Comparison of ENCODE assay signal across 8 cellular contexts in the genomic region with DNA sequence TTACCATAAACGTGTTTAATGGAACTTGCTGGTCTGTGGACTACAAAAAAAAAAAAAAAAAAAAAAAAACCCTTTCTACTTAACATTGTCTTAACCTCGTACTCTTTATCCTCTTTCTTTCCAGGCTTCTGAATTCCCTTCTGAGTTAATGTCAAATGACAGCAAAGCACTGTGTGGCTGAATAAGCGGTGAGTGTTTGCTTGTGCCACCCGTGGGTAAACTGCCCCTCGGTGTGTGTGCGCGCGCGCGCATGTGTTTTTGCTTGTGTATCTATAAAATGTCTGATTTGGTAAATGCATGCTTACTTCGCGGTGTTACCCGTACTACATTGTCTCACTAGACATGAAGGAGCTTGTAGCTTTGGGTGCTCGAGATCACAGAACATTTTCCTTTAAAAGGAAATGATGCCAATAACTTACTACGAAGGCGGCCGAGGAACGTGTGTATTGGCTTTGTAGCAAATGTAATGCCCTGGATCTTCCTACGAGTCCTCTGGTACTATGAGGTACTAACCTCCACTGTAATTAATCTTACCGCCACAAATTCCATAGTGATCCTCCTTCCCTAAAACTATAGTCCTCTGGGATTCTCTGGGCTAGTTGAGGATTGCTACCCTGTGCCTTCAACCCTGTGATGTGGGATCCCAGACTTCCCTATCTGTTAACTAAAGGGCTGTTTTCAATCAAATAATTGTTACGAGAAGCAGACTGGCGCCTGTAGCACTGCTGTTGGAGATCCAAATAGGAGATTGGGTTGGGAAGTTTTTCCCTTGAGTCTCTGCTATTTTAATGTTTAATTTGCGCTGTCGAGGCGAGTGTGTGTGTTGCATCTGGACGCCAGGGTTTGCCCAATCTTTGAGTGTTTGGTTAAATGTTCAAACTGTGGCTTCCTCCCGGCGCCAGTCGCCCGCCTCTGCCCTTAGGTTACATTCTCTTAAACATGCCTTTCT. TPM values are rescaled to one million over a fixed set of nuclear protein-coding genes. Genes with fewer than 3 reads are reported as not detected.
DNase-seq lines count a peak whose midpoint lies in the region; ATAC-seq, FAIRE-seq and TF ChIP-seq lines count a peak whose summit lies in the region.

No MANE protein-coding gene starts in this region.

- H3K4me2 ChIP-seq in GM12878 (ENCODE audit: control insufficient read depth, insufficient read depth): peak overlapping the region; percentile 82

- peaks cover 32% of the 10 kb centered on the region for H3K4me1 ChIP-seq in CD4-positive, alpha-beta memory T cell (ENCODE audit: insufficient read depth, low read length)
- H3K4me1 ChIP-seq in GM12878 (ENCODE audit: control insufficient read depth, insufficient read depth, low read length) (peaks cover 20% of the 10 kb centered on the region), small intestine (ENCODE audit: control insufficient read depth in 2 of 2, insufficient read depth in 1 of 2, low read depth in 1 of 2, low read length in 1 of 2) (peaks cover 2% of the 10 kb centered on the region in 2 donors)

- TF ChIP-seq RAD21 in GM12878 (IDR thresholded peaks at IDR 0.05; ENCODE audit: insufficient read depth, low read depth, low read length): no peak

- H3K79me2 ChIP-seq in GM12878 (ENCODE audit: control insufficient read depth, insufficient read depth, low read length): peaks cover 25% of the 10 kb centered on the region

- no peak for TF ChIP-seq POLR2A in GM12878 (IDR thresholded peaks at IDR 0.05; ENCODE audit: low read depth, low read length)

- ATAC-seq in GM12878 (no peak), GM18517 (IDR thresholded peaks at IDR 0.05; ENCODE audit: unreplicated experiment) (no peak), HG02884 (IDR thresholded peaks at IDR 0.05; ENCODE audit: unreplicated experiment) (no peak)

- SMC1A ChIA-PET in GM12878 (lab: Charles Lee; ENCODE audit: uncharacterized antibody, unreplicated experiment): interaction anchor here (0.5 to 4.8 kb wide), 21 partner anchors 49 to 1252 kb away, joined by 3 to 57 read pairs (median 9); no protein-coding TSS in a partner anchor

- peaks cover 0 to 28% of the 10 kb centered on the region in 2 donors for H3K36me3 Mint-ChIP-seq in CD4-positive, alpha-beta memory T cell
- peaks cover 24 to 32% (median 25%) of the 10 kb centered on the region in 3 donors for H3K36me3 Mint-ChIP-seq in immature natural killer cell

- H3K9me3 Mint-ChIP-seq in CD4-positive, alpha-beta memory T cell: peaks cover 0 to 5% (median 0%) of the 10 kb centered on the region in 8 donors
- H3K9me3 Mint-ChIP-seq in immature natural killer cell: peaks cover 0 to 6% (median 0%) of the 10 kb centered on the region in 6 donors

- no peaks in the 10 kb centered on the region for H4K20me1 ChIP-seq in GM12878 (ENCODE audit: control insufficient read depth, insufficient read depth)

- TF ChIP-seq EP300 in GM12878 (IDR thresholded peaks at IDR 0.05; ENCODE audit: borderline replicate concordance in 1 of 2, control insufficient read depth in 1 of 2, low read depth in 2 of 2, low read length in 2 of 2): no peak

- DNase-seq in CD4-positive, alpha-beta memory T cell: peak; percentile 51 to 71 (median 58)
- DNase-seq in Kasumi-1 (lab: John Stamatoyannopoulos, UW) (peak; percentile 43 to 59), SKM-1 (lab: John Stamatoyannopoulos, UW; ENCODE audit: unreplicated experiment) (peak; percentile 27), GM12878 (ENCODE audit: low read depth, low spot score) (no peak), immature natural killer cell (peak; percentile 38 to 47 (median 41)), small intestine (peak; percentile 60)

- peak overlapping the region; percentile 74 for H3K27ac ChIP-seq in CD4-positive, alpha-beta memory T cell (ENCODE audit: low read depth, low read length)
- H3K27ac ChIP-seq in GM12878 (ENCODE audit: control insufficient read depth, insufficient read depth) (peak overlapping the region; percentile 35), small intestine (ENCODE audit: low read depth in 1 of 2, low read length in 1 of 2) (peak overlapping the region; percentile 85 to 94)

- TSS peak; percentile 84 for BruUV-seq in GM12878 (replicated peaks; lab: Mats Ljungman, UMichigan)

- CTCF ChIA-PET in CD4-positive, alpha-beta memory T cell (lab: Charles Lee; ENCODE audit: partially characterized antibody): interaction anchor here (0.7 to 5.2 kb wide), 9 partner anchors 194 to 1625 kb away, joined by 3 to 40 read pairs (median 6); no protein-coding TSS in a partner anchor
- CTCF ChIA-PET in GM12878 (lab: Yijun Ruan, JAX): interaction anchor here (0.6 to 4.4 kb wide), 14 partner anchors 76 to 1476 kb away, joined by 3 to 28 read pairs (median 6); no protein-coding TSS in a partner anchor

- peak overlapping the region; percentile 66 for H3K9ac ChIP-seq in GM12878 (ENCODE audit: control insufficient read depth, insufficient read depth, low read length)

- peak overlapping the region; percentile 90 to 97 (median 96) for H3K27ac Mint-ChIP-seq in CD4-positive, alpha-beta memory T cell
- peak overlapping the region; percentile 85 to 98 (median 96) for H3K27ac Mint-ChIP-seq in immature natural killer cell

- RAD21 ChIA-PET in GM12878 (lab: Charles Lee; ENCODE audit: unreplicated experiment): interaction anchor here (0.7 to 5.2 kb wide), 30 partner anchors 50 to 1479 kb away, joined by 3 to 103 read pairs (median 20); no protein-coding TSS in a partner anchor

- H2AFZ ChIP-seq in GM12878 (ENCODE audit: control insufficient read depth, low read depth, low read length): no peak overlapping the region

- peaks cover 23 to 52% (median 30%) of the 10 kb centered on the region in 4 donors for H3K4me1 Mint-ChIP-seq in CD4-positive, alpha-beta memory T cell
- peaks cover 33 to 45% of the 10 kb centered on the region in 2 donors for H3K4me1 Mint-ChIP-seq in immature natural killer cell

- whole genome bisulfite sequencing in GM12878 (ENCODE audit: insufficient coverage, insufficient replicate concordance, low lambda C conversion rate, missing lambda C conversion rate): 4% methylated on average over 30 of the region's 30 CpGs
- WGBS in small intestine, 3 donors: 0 to 1% (median 1%) methylated on average over 30 of the region's 30 CpGs

- peaks cover under 1 to 9% of the 10 kb centered on the region in 2 donors for H3K27me3 Mint-ChIP-seq in CD4-positive, alpha-beta memory T cell
- H3K27me3 Mint-ChIP-seq in immature natural killer cell (ENCODE audit: low read depth in 3 of 3): peaks cover 31 to 47% (median 37%) of the 10 kb centered on the region in 3 donors

- H3K27me3 ChIP-seq in CD4-positive, alpha-beta memory T cell (ENCODE audit: insufficient read depth, low read length): no peaks in the 10 kb centered on the region
- H3K27me3 ChIP-seq in GM12878 (replicated peaks in 1 of 2; ENCODE audit: control insufficient read depth in 2 of 2, insufficient read depth in 2 of 2, low read length in 1 of 2): 0 out of 4 replicates have a peak, but pooled peaks cover 0 to 2% of the 10 kb centered on the region in 2 experiments
- no peaks in the 10 kb centered on the region for H3K27me3 ChIP-seq in small intestine (ENCODE audit: control insufficient read depth in 2 of 2, insufficient read depth in 2 of 2, low read length in 2 of 2)

- POLR2A ChIA-PET in CD4-positive, alpha-beta memory T cell (lab: Charles Lee; ENCODE audit: partially characterized antibody): interaction anchor here (0.6 to 5.2 kb wide), 41 partner anchors 10 to 1818 kb away, joined by 3 to 101 read pairs (median 6); partner anchors contain the start of genes CMPK2 and KIDINS220
- POLR2A ChIA-PET in GM12878 (lab: Charles Lee): interaction anchor here (0.7 to 6.7 kb wide), 24 partner anchors 51 to 1371 kb away, joined by 3 to 98 read pairs (median 8); no protein-coding TSS in a partner anchor

- H3K9me3 ChIP-seq in CD4-positive, alpha-beta memory T cell (ENCODE audit: control insufficient read depth in 1 of 2, low read length in 2 of 2): no peaks in the 10 kb centered on the region
- no peaks in the 10 kb centered on the region; the same call in 2 of the 3 replicates for H3K9me3 ChIP-seq in GM12878 (replicated peaks; ENCODE audit: control insufficient read depth, insufficient read depth, low read length)
- no peaks in the 10 kb centered on the region for H3K9me3 ChIP-seq in small intestine (ENCODE audit: control insufficient read depth, low read depth)

- FAIRE-seq in GM12878 (lab: Jason Lieb, UNC) (no peak), small intestine (lab: Jason Lieb, UNC) (no peak)

- in situ Hi-C loops in GM12878 (cut with MboI): loop anchor here (5.0 to 10.0 kb wide), 4 partner anchors 258 to 1588 kb away; no protein-coding TSS in a partner anchor

- no peak for TF ChIP-seq CTCF in GM12878 (IDR thresholded peaks at IDR 0.05 in 2 of 3, conservative IDR thresholded peaks at IDR 0.05 in 1 of 3; ENCODE audit: control insufficient read depth in 2 of 3, extremely low read depth in 1 of 3, insufficient read depth in 1 of 3, low read depth in 3 of 3, low read length in 3 of 3)

- peak overlapping the region; percentile 77 to 85 for H3K4me3 ChIP-seq in CD4-positive, alpha-beta memory T cell (ENCODE audit: low read length in 2 of 2)
- H3K4me3 ChIP-seq in GM12878 (peak overlapping the region; percentile 80), small intestine (ENCODE audit: low read depth in 1 of 2, low read length in 2 of 2) (peak overlapping the region; percentile 59 to 69)

- no peaks in the 10 kb centered on the region for H3K36me3 ChIP-seq in CD4-positive, alpha-beta memory T cell (ENCODE audit: insufficient read depth, low read length)
- H3K36me3 ChIP-seq in GM12878 (ENCODE audit: control insufficient read depth in 2 of 2, insufficient read depth in 2 of 2, low read length in 1 of 2) (no peaks in the 10 kb centered on the region), small intestine (ENCODE audit: control insufficient read depth in 2 of 2, insufficient read depth in 2 of 2, low read length in 2 of 2) (no peaks in the 10 kb centered on the region)

- H3K4me3 Mint-ChIP-seq in CD4-positive, alpha-beta memory T cell: peak overlapping the region; percentile 94 to 100 (median 99)
- peak overlapping the region; percentile 94 to 100 (median 98) for H3K4me3 Mint-ChIP-seq in immature natural killer cell

- intact Hi-C loops in CD4-positive, alpha-beta memory T cell (cut with micrococcal nuclease): loop anchor here (2.0 to 10.0 kb wide), 8 partner anchors 108 to 1010 kb away; partner anchors contain the start of genes KIDINS220 and MBOAT2
- intact Hi-C loops in GM12878 (cut with micrococcal nuclease; ENCODE audit: unreplicated experiment): loop anchor here (2.0 to 10.0 kb wide), 7 partner anchors 380 to 1586 kb away; no protein-coding TSS in a partner anchor

RNA-seq across cellular contexts. Expression of gene ID2, which starts 1.1 kb away (rescaled TPM):
- total RNA-seq in CD4-positive, alpha-beta memory T cell: 10 to 100 TPM; 50.8 to 56.4 TPM
- 100 to 1,000 TPM; 138 to 191 TPM for polyA plus RNA-seq in CD4-positive, alpha-beta memory T cell
- total RNA-seq in GM12878 (2013; cell fraction: nucleolus; rRNA removed): 271 and 378 TPM in 2 replicates
- total RNA-seq in GM12878 (2014; rRNA removed) (62.6 and 69.8 TPM in 2 replicates), GM12878 (2014; rRNA removed; fragmentation: Illumina TruSeq; extraction: Trizol) (37.8 and 40.4 TPM in 2 replicates), GM12878 (2021) (36.6 and 39.0 TPM in 2 replicates)
- polyA plus RNA-seq in GM12878 (2011; ENCODE audit: low read depth): 6.1 TPM
- polyA plus RNA-seq in GM12878 (2011; rRNA removed) (388 and 613 TPM in 2 replicates), GM12878 (2014; fragmentation: Illumina TruSeq; extraction: Trizol) (32.4 and 44.6 TPM in 2 replicates), GM12878 (2014; fragmentation: Nextera tagmentation; extraction: Ambion mirVana) (10 to 100 TPM; 77.3 to 82.5 TPM), GM12878 (2014; rRNA removed) (116 and 162 TPM in 2 replicates), GM12878 (2016; fragmentation: Nextera tagmentation; extraction: Ambion mirVana) (10 to 100 TPM; 69.1 to 81.6 TPM), immature natural killer cell (1,000 to 10,000 TPM in 2 of 3 donors, 100 to 1,000 TPM in 1; 816 to 1,425 (median 1,420) TPM), small intestine (100 to 1,000 TPM in 2 of 3 donors, 10 to 100 TPM in 1; 70.2 to 178 (median 116) TPM)
- polyA plus RNA-seq in GM12878 (2011; cell fraction: cytosol; rRNA removed): 630 and 953 TPM in 2 replicates
- polyA plus RNA-seq in GM12878 (2011; cell fraction: nucleus; rRNA removed): 989 and 1,075 TPM in 2 replicates
- 12.6 and 14.8 TPM in 2 replicates for polyA plus RNA-seq in GM12878 (2012)
- polyA minus RNA-seq in GM12878 (2011; rRNA and poly(A)+ RNA removed): 376 and 648 TPM in 2 replicates
- 107 and 121 TPM in 2 replicates for polyA minus RNA-seq in GM12878 (2011; cell fraction: cytosol; rRNA and poly(A)+ RNA removed)
- polyA minus RNA-seq in GM12878 (2011; cell fraction: nucleus; rRNA and poly(A)+ RNA removed): 445 and 634 TPM in 2 replicates

Comparison
In these comparisons a context has a peak if more than half of its experiments do, and no peak if none do; other contexts are left out.
1. H3K27ac ChIP-seq: peak in every context shown above with its lines; median percentile 90 in small intestine; 74 in CD4-positive, alpha-beta memory T cell; 35 in GM12878.